Comparison of ENCODE assay signal across 8 cellular contexts in the genomic region with DNA sequence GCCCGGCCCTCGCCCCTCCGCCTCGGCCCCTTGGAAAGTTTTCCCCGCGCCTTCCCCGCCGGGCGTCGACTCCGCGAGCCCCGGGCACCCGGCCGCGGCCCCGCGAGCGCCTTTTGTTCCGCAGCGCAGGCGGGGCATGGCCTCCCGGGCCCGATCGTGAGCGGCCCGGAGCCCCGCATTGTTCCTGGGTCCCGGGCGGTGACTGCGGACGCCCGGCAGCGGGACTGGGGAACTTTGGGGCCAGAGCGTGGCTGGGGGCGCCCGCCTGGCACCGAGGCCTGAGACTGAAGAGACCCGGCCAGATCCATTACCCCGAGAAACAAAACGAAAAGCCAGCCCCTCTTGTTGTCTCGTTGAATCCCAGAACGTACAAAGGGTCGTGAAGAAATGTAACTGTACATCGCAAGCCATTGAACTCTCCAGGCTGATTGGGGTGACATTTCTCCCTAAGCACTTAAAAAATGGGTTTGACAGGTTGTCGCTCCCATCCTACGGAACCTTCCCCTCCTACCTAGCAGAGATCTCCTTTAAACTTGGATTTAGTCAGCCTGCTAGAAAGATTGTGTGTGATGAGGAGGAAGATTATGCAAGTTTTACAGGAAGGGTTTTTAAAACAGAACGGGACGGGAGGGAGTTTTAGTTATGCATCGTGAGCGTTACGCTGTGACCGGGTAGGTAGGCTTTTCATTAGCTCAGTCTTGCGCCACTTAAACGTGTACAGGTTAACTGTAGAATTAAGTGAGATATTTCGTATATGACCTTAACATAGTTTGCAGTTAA. TPM values are rescaled to one million over a fixed set of nuclear protein-coding genes. Genes with fewer than 3 reads are reported as not detected.
A peak's percentile ranks its signal among the peaks of the same experiment; 100 is the strongest.
DNase-seq lines count a peak whose midpoint lies in the region; ATAC-seq, FAIRE-seq and TF ChIP-seq lines count a peak whose summit lies in the region.

No MANE protein-coding gene starts in this region.

- POLR2A ChIA-PET in BJ (lab: Charles Lee): no interaction called here

- H3K27ac ChIP-seq in astrocyte (ENCODE audit: low read depth, low read length): peak overlapping the region; percentile 86
- peak overlapping the region; percentile 95 for H3K27ac ChIP-seq in skeletal muscle tissue (ENCODE audit: low read depth, low read length)

- TF ChIP-seq CTCF in BJ (IDR thresholded peaks at IDR 0.05; ENCODE audit: insufficient read depth, low read depth, low read length) (0 out of 2 replicates have a peak, but pooled peaks have one; percentile 5), astrocyte (IDR thresholded peaks at IDR 0.05; ENCODE audit: insufficient read depth, low read depth, low read length) (no peak)

- ATAC-seq in GM18511 (IDR thresholded peaks at IDR 0.05; ENCODE audit: unreplicated experiment) (peak; percentile 37), HG03045 (IDR thresholded peaks at IDR 0.05; ENCODE audit: unreplicated experiment) (peak; percentile 19)

- peak overlapping the region; percentile 92 for H3K27ac Mint-ChIP-seq in astrocyte (ENCODE audit: unreplicated experiment)

- H3K9me3 ChIP-seq in astrocyte (ENCODE audit: insufficient read depth, low read depth, low read length) (no peaks in the 10 kb centered on the region), iPS-15b (ENCODE audit: control insufficient read depth, insufficient read depth, low read length) (no peaks in the 10 kb centered on the region), skeletal muscle tissue (ENCODE audit: control insufficient read depth in 3 of 3, low read length in 3 of 3) (no peaks in the 10 kb centered on the region)

- peak overlapping the region; percentile 99 for H2AFZ ChIP-seq in astrocyte (ENCODE audit: low read depth, low read length)

- CTCF ChIA-PET in BJ (lab: Yijun Ruan, JAX): interaction anchor here (1.0 to 1.4 kb wide), 2 partner anchors 41 to 57 kb away, joined by 3 to 4 read pairs; no protein-coding TSS in a partner anchor

- H3K9ac ChIP-seq in astrocyte (ENCODE audit: low read length): peak overlapping the region; percentile 95
- H3K9ac ChIP-seq in iPS-15b (ENCODE audit: low read depth, low read length): peak overlapping the region; percentile 85
- H3K9ac ChIP-seq in skeletal muscle tissue (ENCODE audit: low read depth in 1 of 3, low read length in 3 of 3): peak overlapping the region; percentile 84 to 99 (median 86)

- peaks cover 49% of the 10 kb centered on the region for H4K20me1 ChIP-seq in astrocyte (ENCODE audit: insufficient read depth, low read length)

- H3K4me1 Mint-ChIP-seq in astrocyte (ENCODE audit: low read depth, unreplicated experiment): peaks cover 24% of the 10 kb centered on the region

- H3K36me3 ChIP-seq in BJ (ENCODE audit: control insufficient read depth, insufficient read depth, low read length) (no peaks in the 10 kb centered on the region), astrocyte (ENCODE audit: insufficient read depth, low read length) (no peaks in the 10 kb centered on the region), iPS-15b (ENCODE audit: control insufficient read depth, insufficient read depth, low read length) (no peaks in the 10 kb centered on the region), skeletal muscle tissue (ENCODE audit: control insufficient read depth in 3 of 3, insufficient read depth in 3 of 3, low read length in 3 of 3) (no peaks in the 10 kb centered on the region)

- no peaks in the 10 kb centered on the region for H3K27me3 Mint-ChIP-seq in astrocyte (ENCODE audit: low read depth, unreplicated experiment)

- peaks cover 8% of the 10 kb centered on the region for H3K4me1 ChIP-seq in astrocyte (ENCODE audit: insufficient read depth, low read length)
- peaks cover 2% of the 10 kb centered on the region for H3K4me1 ChIP-seq in iPS-15b (ENCODE audit: control insufficient read depth, insufficient read depth, low read length)
- H3K4me1 ChIP-seq in skeletal muscle tissue (ENCODE audit: control insufficient read depth in 3 of 3, insufficient read depth in 3 of 3, low read length in 3 of 3): peaks cover 31 to 44% (median 33%) of the 10 kb centered on the region in 3 donors

- FAIRE-seq in astrocyte (lab: Jason Lieb, UNC): no peak
- no peak for FAIRE-seq in frontal cortex (lab: Jason Lieb, UNC)

- no peaks in the 10 kb centered on the region for H3K9me3 Mint-ChIP-seq in astrocyte (ENCODE audit: unreplicated experiment)

- peak overlapping the region; percentile 98 for H3K4me2 ChIP-seq in astrocyte (ENCODE audit: low read length)

- DNase-seq in BJ (ENCODE audit: low read depth) (no peak), NOMO-1 treated with dmso at 0.1 percent for 144 hours (lab: John Stamatoyannopoulos, UW; ENCODE audit: unreplicated experiment) (peak; percentile 31), astrocyte (ENCODE audit: low read depth) (peak; percentile 34), frontal cortex (ENCODE audit: low spot score in 2 of 2) (no peak)

- H3K4me3 ChIP-seq in BJ (ENCODE audit: low read depth, low read length) (peak overlapping the region; percentile 83), astrocyte (ENCODE audit: insufficient read depth, low read depth, low read length) (peak overlapping the region; percentile 94), iPS-15b (ENCODE audit: low read depth, low read length) (peak overlapping the region; percentile 85), skeletal muscle tissue (ENCODE audit: low read length in 3 of 3) (peak overlapping the region; percentile 92 to 99 (median 98))

- no peaks in the 10 kb centered on the region for H3K36me3 Mint-ChIP-seq in astrocyte (ENCODE audit: low read depth, unreplicated experiment)

- H3K79me2 ChIP-seq in astrocyte (ENCODE audit: insufficient read depth, low read length): peaks cover 54% of the 10 kb centered on the region

- no peaks in the 10 kb centered on the region for H3K27me3 ChIP-seq in BJ (ENCODE audit: control insufficient read depth, insufficient read depth, low read length)
- H3K27me3 ChIP-seq in astrocyte (ENCODE audit: insufficient read depth, low read length): no peaks in the 10 kb centered on the region
- H3K27me3 ChIP-seq in iPS-15b (ENCODE audit: control insufficient read depth, insufficient read depth, low read length): no peaks in the 10 kb centered on the region
- H3K27me3 ChIP-seq in skeletal muscle tissue (ENCODE audit: control insufficient read depth in 3 of 3, insufficient read depth in 3 of 3, low read length in 3 of 3): no peaks in the 10 kb centered on the region

- H3K4me3 Mint-ChIP-seq in astrocyte (ENCODE audit: unreplicated experiment): peak overlapping the region; percentile 93

RNA-seq across cellular contexts. Expression of a gene that starts 0.8 kb away (rescaled TPM):
- 46.3 and 106 TPM in 2 replicates for polyA plus RNA-seq in BJ (2011; rRNA removed)
- polyA minus RNA-seq in BJ (2011; rRNA and poly(A)+ RNA removed): 15.2 and 16.6 TPM in 2 replicates
- total RNA-seq in astrocyte (86.6 and 88.1 TPM in 2 replicates), skeletal muscle tissue (145 TPM), frontal cortex (252 TPM)

RNA-seq across cellular contexts. Expression of a gene that starts 52.2 kb away (rescaled TPM):
- not detected in 2 replicates for polyA plus RNA-seq in BJ (2011; rRNA removed)
- not detected in 2 replicates for polyA minus RNA-seq in BJ (2011; rRNA and poly(A)+ RNA removed)
- not detected in 2 replicates for total RNA-seq in astrocyte
- 3.1 TPM for total RNA-seq in skeletal muscle tissue
- 2.9 TPM for total RNA-seq in frontal cortex

Comparison
In these comparisons a context has a peak if more than half of its experiments do, and no peak if none do; other contexts are left out.
1. DNase-seq: peak in NOMO-1 treated with dmso at 0.1 percent for 144 hours (single experiment) and astrocyte (single experiment); none in BJ (single experiment) and frontal cortex (0 of 2).
2. Peak in every context shown above with its lines, with median percentiles within 50 percentile points of each other: H3K4me3 ChIP-seq and H3K9ac ChIP-seq.